ENCODE assay signal across 8 cellular contexts in the genomic region with DNA sequence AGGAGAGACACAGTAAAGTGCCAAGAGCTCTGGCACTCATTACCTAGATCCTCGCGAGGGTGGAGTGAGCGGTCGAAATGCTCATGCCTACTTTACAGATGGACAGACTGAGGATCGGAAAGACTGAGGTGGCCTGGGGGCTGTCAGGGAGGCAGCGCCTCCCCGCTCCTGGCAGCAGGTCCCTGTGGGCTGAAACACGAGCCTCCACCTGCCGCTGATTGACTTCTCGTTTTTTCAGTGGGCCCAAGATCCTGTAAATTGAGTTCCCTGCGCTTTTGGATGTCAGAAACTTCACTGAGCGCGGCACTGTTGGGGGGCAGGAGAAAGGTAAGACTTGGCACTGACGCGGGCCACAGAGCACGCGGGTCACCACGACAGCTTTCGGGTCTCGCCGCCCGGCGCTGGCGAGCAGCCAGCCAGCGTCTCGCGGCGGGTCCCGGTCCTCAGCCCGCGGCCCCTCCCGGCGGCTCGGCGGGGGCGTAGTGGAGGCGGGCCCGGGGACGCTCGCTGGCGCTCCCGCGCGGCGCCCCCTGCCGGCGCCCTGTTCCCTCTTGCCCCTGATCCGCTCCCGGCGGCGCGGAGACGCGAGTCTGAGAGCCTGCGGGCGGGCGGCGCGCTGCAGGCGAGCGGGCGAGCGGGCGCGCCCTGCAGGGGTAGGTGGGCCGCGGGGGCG. TPM values are rescaled to one million over a fixed set of nuclear protein-coding genes. Genes with fewer than 3 reads are reported as not detected.
DNase-seq lines count a peak whose midpoint lies in the region; ATAC-seq, FAIRE-seq and TF ChIP-seq lines count a peak whose summit lies in the region.

No MANE protein-coding gene starts in this region.

- no peaks in the 10 kb centered on the region for H4K20me1 ChIP-seq in MM.1S (ENCODE audit: insufficient read depth, low read length)

- peak overlapping the region; percentile 88 for H3K4me3 Mint-ChIP-seq in activated naive CD8-positive, alpha-beta T cell treated with anti-CD3 and anti-CD28 coated beads for 36 hours

- H3K9ac ChIP-seq in MM.1S (ENCODE audit: low read length): peak overlapping the region; percentile 38; the same call in 1 of the 2 replicates

- no peaks in the 10 kb centered on the region for H3F3A ChIP-seq in MM.1S (ENCODE audit: insufficient read depth, low read length)

- peak; percentile 30 for FAIRE-seq in urothelium cell line (lab: Jason Lieb, UNC)

- DNase-seq in COLO829 (ENCODE audit: low spot score): peak; percentile 12
- peak; percentile 84 for DNase-seq in MM.1S
- peak; percentile 90 for DNase-seq in SK-N-DZ (ENCODE audit: low spot score)
- DNase-seq in activated naive CD8-positive, alpha-beta T cell treated with anti-CD3 and anti-CD28 coated beads for 36 hours: peak; percentile 88
- DNase-seq in left cardiac atrium: peak; percentile 70
- DNase-seq in psoas muscle: peak; percentile 56 to 58
- DNase-seq in urothelium cell line (ENCODE audit: low spot score): peak; percentile 94

- peak overlapping the region; percentile 92 for H2AFZ ChIP-seq in MM.1S (ENCODE audit: low read length)

- peaks cover 19% of the 10 kb centered on the region for H3K4me1 Mint-ChIP-seq in activated naive CD8-positive, alpha-beta T cell treated with anti-CD3 and anti-CD28 coated beads for 36 hours

- H3K4me3 ChIP-seq in MM.1S (ENCODE audit: low read length) (peak overlapping the region; percentile 63), psoas muscle (peak overlapping the region; percentile 57)

- no peaks in the 10 kb centered on the region for H3K36me3 Mint-ChIP-seq in activated naive CD8-positive, alpha-beta T cell treated with anti-CD3 and anti-CD28 coated beads for 36 hours

- H3K36me3 ChIP-seq in MM.1S (replicated peaks; ENCODE audit: insufficient read depth, low read length) (no peaks in the 10 kb centered on the region), psoas muscle (ENCODE audit: insufficient read depth in 1 of 2, low read depth in 1 of 2) (no peaks in the 10 kb centered on the region)

- no peak for TF ChIP-seq CTCF in MM.1S (IDR thresholded peaks at IDR 0.05; ENCODE audit: low read length)
- TF ChIP-seq CTCF in psoas muscle (IDR thresholded peaks at IDR 0.05): peak; percentile 46

- no peaks in the 10 kb centered on the region for H3K9me2 ChIP-seq in MM.1S (replicated peaks; ENCODE audit: insufficient read depth, low read length)

- H3K27me3 Mint-ChIP-seq in activated naive CD8-positive, alpha-beta T cell treated with anti-CD3 and anti-CD28 coated beads for 36 hours: peaks cover 56% of the 10 kb centered on the region

- H3K27me3 ChIP-seq in MM.1S (replicated peaks; ENCODE audit: insufficient read depth, low read length) (peaks cover 8% of the 10 kb centered on the region), psoas muscle (ENCODE audit: insufficient read depth in 3 of 3, low read length in 2 of 3) (peaks cover 5 to 45% (median 7%) of the 10 kb centered on the region in 3 donors)

- intact Hi-C loops in left cardiac atrium (cut with DNase I): no loop called here
- intact Hi-C loops in psoas muscle (cut with DNase I): no loop called here

- no peaks in the 10 kb centered on the region for H3K79me2 ChIP-seq in MM.1S (ENCODE audit: low read length)

- no peaks in the 10 kb centered on the region for H3K9me3 Mint-ChIP-seq in activated naive CD8-positive, alpha-beta T cell treated with anti-CD3 and anti-CD28 coated beads for 36 hours

- WGBS in psoas muscle, 3 donors: 2 to 4% (median 3%) methylated on average over 36 to 68 of the region's 68 CpGs

- ATAC-seq in GM21619 (IDR thresholded peaks at IDR 0.05; ENCODE audit: unreplicated experiment) (peak; percentile 72), left cardiac atrium (peak; percentile 82 to 88), psoas muscle (peak in 3 of 4 donors; percentile 50 to 59 (median 56))

- no peak overlapping the region for H3K27ac ChIP-seq in MM.1S (ENCODE audit: low read length)
- H3K27ac ChIP-seq in psoas muscle: no peak overlapping the region

- peak overlapping the region; percentile 73 for H3K27ac Mint-ChIP-seq in activated naive CD8-positive, alpha-beta T cell treated with anti-CD3 and anti-CD28 coated beads for 36 hours

- peaks cover 5% of the 10 kb centered on the region; the same call in 1 of the 2 replicates for H3K4me1 ChIP-seq in MM.1S (ENCODE audit: low read length)
- no peaks in the 10 kb centered on the region for H3K4me1 ChIP-seq in psoas muscle

- peak overlapping the region; percentile 96 for H3K4me2 ChIP-seq in MM.1S (ENCODE audit: low read depth, low read length)

- no peaks in the 10 kb centered on the region for H3K9me3 ChIP-seq in MM.1S (replicated peaks; ENCODE audit: insufficient read depth, low read length)
- no peaks in the 10 kb centered on the region for H3K9me3 ChIP-seq in psoas muscle

RNA-seq across cellular contexts. Expression of gene SCN8A, which starts 0.6 kb away (rescaled TPM):
- 4.4 and 12.7 TPM in 2 replicates for polyA plus RNA-seq in SK-N-DZ (2014; cell fraction: cytosol; rRNA removed)
- polyA plus RNA-seq in SK-N-DZ (2014; cell fraction: nucleus; rRNA removed): 11.9 and 18.7 TPM in 2 replicates
- total RNA-seq in activated naive CD8-positive, alpha-beta T cell treated with anti-CD3 and anti-CD28 coated beads for 36 hours: under 1 TPM; 0.86 to 0.93 TPM
- under 1 TPM; 0.21 to 0.41 TPM for total RNA-seq in left cardiac atrium
- under 1 TPM; 0.05 to 0.44 (median 0.26) TPM for total RNA-seq in psoas muscle
- under 1 TPM; 0.03 to 0.08 (median 0.05) TPM for polyA plus RNA-seq in psoas muscle

Comparison
In these comparisons a context has a peak if more than half of its experiments do, and no peak if none do; other contexts are left out.
1. DNase-seq: peak in every context shown above with its lines; median percentile 94 in urothelium cell line; 90 in SK-N-DZ; 88 in activated naive CD8-positive, alpha-beta T cell treated with anti-CD3 and anti-CD28 coated beads for 36 hours; 84 in MM.1S; 70 in left cardiac atrium; 57 in psoas muscle; 12 in COLO829.